ENCODE assay signal across 8 cellular contexts in genomic region chr10:103712898-103713498, GRCh38.
A peak's percentile ranks its signal among the peaks of the same experiment; 100 is the strongest.
DNase-seq lines count a peak whose midpoint lies in the region; ATAC-seq and TF ChIP-seq lines count a peak whose summit lies in the region.

No MANE protein-coding gene starts in this region.

- ATAC-seq in GM18517 (IDR thresholded peaks at IDR 0.05; ENCODE audit: unreplicated experiment) (peak; percentile 81), foreskin keratinocyte (peak; percentile 41)

- peak; percentile 77 for TF ChIP-seq CTCF in AG09319 (IDR thresholded peaks at IDR 0.05; ENCODE audit: low read depth, low read length)
- peak; percentile 81 for TF ChIP-seq CTCF in foreskin keratinocyte (conservative IDR thresholded peaks at IDR 0.05)
- peak; percentile 93 for TF ChIP-seq CTCF in osteocyte (IDR thresholded peaks at IDR 0.05)
- peak; percentile 94 to 98 for TF ChIP-seq CTCF in tibial artery (IDR thresholded peaks at IDR 0.05)

- H3K4me1 Mint-ChIP-seq in osteocyte (ENCODE audit: unreplicated experiment), result peaks cover 7% of the 10 kb centered on the region

- peaks cover 18% of the 10 kb centered on the region for H3K4me1 ChIP-seq in SJCRH30
- peaks cover 30% of the 10 kb centered on the region for H3K4me1 ChIP-seq in foreskin keratinocyte
- H3K4me1 ChIP-seq in tibial artery, result peaks cover 0 to 19% (median 0%) of the 10 kb centered on the region in 4 donors

- H3K27me3 Mint-ChIP-seq in osteocyte (ENCODE audit: unreplicated experiment), result no peaks in the 10 kb centered on the region

- H3K27ac ChIP-seq in SJCRH30 (no peak overlapping the region), foreskin keratinocyte (no peak overlapping the region), tibial artery (no peak overlapping the region)

- DNase-seq in AG09319 (ENCODE audit: extremely low read depth, low read depth) (peak; percentile 46), HuH-7.5 (ENCODE audit: low spot score) (peak; percentile 79), SJCRH30 (peak; percentile 72 to 90), foreskin keratinocyte (peak in 1 of 2 donors; percentile 51), osteocyte (ENCODE audit: extremely low spot score, unreplicated experiment) (peak; percentile 92), tibial artery (peak; percentile 87 to 89)
- DNase-seq in activated effector memory CD4-positive, alpha-beta T cell treated with Interleukin-2 at 50 U/mL for 16 hours, result peak; percentile 66

- no peak overlapping the region for H3K27ac Mint-ChIP-seq in osteocyte (ENCODE audit: unreplicated experiment)

- H3K4me3 Mint-ChIP-seq in osteocyte (ENCODE audit: unreplicated experiment), result no peak overlapping the region

- H3K9me3 ChIP-seq in SJCRH30 (replicated peaks), result no peaks in the 10 kb centered on the region
- no peaks in the 10 kb centered on the region for H3K9me3 ChIP-seq in tibial artery

- H3K36me3 ChIP-seq in SJCRH30, result no peaks in the 10 kb centered on the region
- no peaks in the 10 kb centered on the region for H3K36me3 ChIP-seq in tibial artery

- H3K9me3 Mint-ChIP-seq in osteocyte (ENCODE audit: unreplicated experiment), result no peaks in the 10 kb centered on the region

- H3K27me3 ChIP-seq in SJCRH30 (no peaks in the 10 kb centered on the region), foreskin keratinocyte (no peaks in the 10 kb centered on the region), tibial artery (no peaks in the 10 kb centered on the region)

- intact Hi-C loops in tibial artery (cut with DNase I; ENCODE audit: low total_unique reads), result loop anchor here (2.0 kb wide), 1 partner anchor 146 kb away; no protein-coding TSS in a partner anchor

- H3K4me3 ChIP-seq in SJCRH30 (no peak overlapping the region), tibial artery (no peak overlapping the region)

- no peaks in the 10 kb centered on the region for H3K36me3 Mint-ChIP-seq in osteocyte (ENCODE audit: unreplicated experiment)
